ENCODE assay signal across 8 cellular contexts in genomic region chr17:2710075-2710803, GRCh38. TPM values are rescaled to one million over a fixed set of nuclear protein-coding genes. Genes with fewer than 3 reads are reported as not detected.
DNase-seq lines count a peak whose midpoint lies in the region; ATAC-seq and TF ChIP-seq lines count a peak whose summit lies in the region.

No MANE protein-coding gene starts in this region.

- peak; percentile 2 for ATAC-seq in GM19438 (IDR thresholded peaks at IDR 0.05; ENCODE audit: low read depth, unreplicated experiment)
- no peak for ATAC-seq in GM21825 (IDR thresholded peaks at IDR 0.05; ENCODE audit: unreplicated experiment)
- no peak for ATAC-seq in GM21447 (IDR thresholded peaks at IDR 0.05; ENCODE audit: unreplicated experiment)

- H3K36me3 ChIP-seq in SK-N-MC (ENCODE audit: insufficient read depth, low read length), result no peaks in the 10 kb centered on the region

- peak overlapping the region; percentile 93 for H3K9ac ChIP-seq in SK-N-MC (ENCODE audit: insufficient read length)

- H3K9me3 ChIP-seq in SK-N-MC (ENCODE audit: low read depth, low read length), result no peaks in the 10 kb centered on the region

- no peak overlapping the region for H3K27ac ChIP-seq in SK-N-MC

- H3K4me3 ChIP-seq in SK-N-MC (peak overlapping the region; percentile 92), fibroblast of villous mesenchyme (ENCODE audit: low read depth, low read length) (peak overlapping the region; percentile 70), skeletal muscle cell (ENCODE audit: low read depth, low read length) (peak overlapping the region; percentile 76)

- DNase-seq in SK-N-MC (ENCODE audit: low read depth, low spot score) (no peak), fibroblast of villous mesenchyme (ENCODE audit: low read depth) (no peak), skeletal muscle cell (ENCODE audit: low read depth) (no peak), NCI-H2107 treated with DMSO at 0.1 percent for 48 hours (lab: John Stamatoyannopoulos, UW; ENCODE audit: unreplicated experiment) (no peak), HK-2 (ENCODE audit: unreplicated experiment) (no peak)

- TF ChIP-seq CTCF in fibroblast of villous mesenchyme (IDR thresholded peaks at IDR 0.05; ENCODE audit: insufficient read depth, low read depth, low read length), result no peak

RNA-seq across cellular contexts. Expression of gene CLUH, which starts 1.3 kb away (rescaled TPM):
- total RNA-seq in fibroblast of villous mesenchyme, result 36.7 and 42.7 TPM in 2 replicates

RNA-seq across cellular contexts. Expression of gene CCDC92B, which starts 39.2 kb away (rescaled TPM):
- total RNA-seq in fibroblast of villous mesenchyme, result not detected in 2 replicates
